In the genomic region with DNA sequence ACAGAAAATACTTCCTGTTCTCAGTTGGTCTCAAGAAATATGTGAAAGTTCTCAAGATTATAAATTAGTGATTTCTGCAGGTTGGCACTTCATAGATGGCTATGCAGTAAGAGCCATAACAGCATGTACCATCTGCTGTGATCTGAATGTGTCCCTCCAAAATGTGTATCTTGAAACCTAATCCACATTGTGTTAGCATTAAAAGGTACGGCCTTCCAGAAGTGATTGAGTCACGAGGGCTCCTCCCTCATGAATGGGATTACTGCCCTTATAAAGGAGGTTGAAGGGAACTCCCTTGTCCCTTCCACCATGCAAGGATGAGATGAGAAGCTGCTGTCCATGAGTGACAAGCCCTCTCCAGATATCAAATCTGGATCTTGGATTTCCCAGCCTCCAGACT, we compare ENCODE assay signal across 13 cellular contexts.
"Had no signal": no experiment of that assay in that cellular context is flagged by ENCODE, and none has a peak within 500 bp of the region (broad histone marks: within the 10 kb centered on the region; RNA-seq: fewer than 3 reads in every experiment).

No MANE protein-coding gene starts in this region.

- DNase-seq: activated CD4-positive, alpha-beta T cell treated with anti-CD3 and anti-CD28 coated beads for 4 hours; activated CD8-positive, alpha-beta memory T cell treated with anti-CD3 and anti-CD28 coated beads, Interleukin-2, amount 50 U/mL, for 48 hours; activated CD8-positive, alpha-beta T cell treated with anti-CD3 and anti-CD28 coated beads, Interleukin-2, amount 10 ng/mL, durations not matched to agents 7 days and 5 days; activated naive CD4-positive, alpha-beta T cell; aorta; hypothalamus; lower lobe of right lung; naive thymus-derived CD4-positive, alpha-beta T cell; stimulated activated CD4-positive, alpha-beta T cell treated with anti-CD3 and anti-CD28 coated beads, Interleukin-4, amount 100 ng/mL, for 4 hours; stimulated activated naive CD8-positive, alpha-beta T cell treated with anti-CD3 and anti-CD28 coated beads, Interleukin-15, amount 100 ng/mL, for 72 hours had no signal

- H3K27ac ChIP-seq: breast epithelium, lower lobe of right lung, parathyroid adenoma, thoracic aorta had no signal

- H3K9ac ChIP-seq: parathyroid adenoma had no signal

- H3K79me2 ChIP-seq: parathyroid adenoma had no signal

- H3K27me3 ChIP-seq: breast epithelium had no signal

- H3K36me3 ChIP-seq: breast epithelium, lower lobe of right lung, thoracic aorta had no signal

- H3K4me3 ChIP-seq: breast epithelium, lower lobe of right lung, thoracic aorta had no signal

- H3K4me1 ChIP-seq: breast epithelium, lower lobe of right lung, parathyroid adenoma had no signal
